In the genomic region with DNA sequence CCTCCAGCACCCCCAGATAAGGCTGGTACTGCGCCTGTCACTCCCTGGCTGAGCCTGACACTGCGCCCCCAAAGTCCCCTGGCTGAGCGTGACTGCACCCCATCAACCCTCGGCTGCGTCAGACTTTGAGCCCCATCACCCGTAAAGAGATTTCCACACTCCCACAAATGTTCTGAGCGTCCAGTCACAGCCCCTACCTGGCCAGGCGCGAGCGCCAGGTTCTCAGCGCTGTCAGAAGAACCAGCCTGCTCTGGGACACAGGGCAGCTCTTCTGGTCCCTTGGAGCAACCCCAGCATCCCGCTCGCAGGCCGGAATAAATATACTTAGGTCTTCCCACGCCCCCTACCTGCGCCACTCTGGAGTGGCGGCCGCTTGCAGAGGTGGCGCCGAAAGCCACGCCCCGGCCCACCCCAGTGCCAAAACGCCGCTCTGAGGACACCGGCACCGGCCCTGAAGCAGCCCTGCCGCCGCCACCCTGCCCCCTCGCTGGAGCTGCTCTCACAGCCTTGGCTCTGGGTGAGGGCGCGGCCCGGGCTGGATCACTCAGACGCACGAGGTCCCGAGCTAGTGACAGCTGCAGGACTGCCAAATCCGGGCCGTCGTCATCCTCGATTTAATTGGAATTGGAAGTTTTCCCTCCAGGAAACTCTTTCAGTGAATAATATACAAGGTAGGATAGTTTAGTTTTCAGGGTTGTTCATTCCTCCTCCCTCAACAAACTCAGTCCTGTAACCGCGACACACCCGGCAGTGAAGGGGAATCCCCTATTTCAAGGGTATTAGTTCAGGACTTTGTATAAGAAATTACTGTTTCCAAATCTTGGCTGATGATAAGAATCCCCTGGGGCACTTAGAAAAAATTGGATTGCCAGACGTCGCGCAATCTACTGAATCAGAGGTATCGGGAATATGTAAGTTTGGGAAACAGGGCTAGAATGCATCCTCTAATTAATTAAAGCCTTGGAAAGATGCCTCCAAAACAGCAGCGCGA, we compare ENCODE assay signal across 8 cellular contexts. TPM values are rescaled to one million over a fixed set of nuclear protein-coding genes. Genes with fewer than 3 reads are reported as not detected.
DNase-seq lines count a peak whose midpoint lies in the region; ATAC-seq, FAIRE-seq and TF ChIP-seq lines count a peak whose summit lies in the region.

No MANE protein-coding gene starts in this region.

- H3K9ac ChIP-seq in Karpas-422 (ENCODE audit: low read length) (peak overlapping the region; percentile 57), mammary epithelial cell (ENCODE audit: insufficient read depth, low read length) (peak overlapping the region; percentile 51), kidney (ENCODE audit: low read length in 2 of 2) (peak overlapping the region; percentile 63 to 71)

- dilution Hi-C loops in mammary epithelial cell (cut with HindIII; ENCODE audit: low sequenced_read_pairs) = no loop called here

- H3K36me3 ChIP-seq in Karpas-422 (ENCODE audit: insufficient read depth, low read length) (no peaks in the 10 kb centered on the region), mammary epithelial cell (ENCODE audit: insufficient read depth, low read length) (no peaks in the 10 kb centered on the region), kidney (ENCODE audit: control insufficient read depth in 1 of 2, insufficient read depth in 2 of 2, low read length in 2 of 2) (no peaks in the 10 kb centered on the region)

- 0 out of 2 replicates have a peak, but pooled peaks cover 8% of the 10 kb centered on the region for H4K20me1 ChIP-seq in Karpas-422 (ENCODE audit: insufficient read depth, low read depth, low read length)
- peaks cover 3% of the 10 kb centered on the region for H4K20me1 ChIP-seq in mammary epithelial cell (ENCODE audit: insufficient read depth, low read length)

- H2AFZ ChIP-seq in Karpas-422 (ENCODE audit: low read length) (peak overlapping the region; percentile 85), mammary epithelial cell (ENCODE audit: low read depth, low read length) (peak overlapping the region; percentile 87)

- peaks cover 11% of the 10 kb centered on the region for H3K4me1 ChIP-seq in Karpas-422 (ENCODE audit: low read length)
- H3K4me1 ChIP-seq in mammary epithelial cell (ENCODE audit: insufficient read depth, low read length) = peaks cover 28% of the 10 kb centered on the region
- H3K4me1 ChIP-seq in kidney (ENCODE audit: control insufficient read depth in 1 of 2, insufficient read depth in 1 of 2, low read depth in 1 of 2, low read length in 2 of 2) = peaks cover 8% of the 10 kb centered on the region in 2 donors

- H3K79me2 ChIP-seq in Karpas-422 (ENCODE audit: low read length) (no peaks in the 10 kb centered on the region), mammary epithelial cell (ENCODE audit: insufficient read depth, low read length) (peaks cover 38% of the 10 kb centered on the region)

- in situ Hi-C loops in mammary epithelial cell (cut with MboI; ENCODE audit: low sequenced_read_pairs in 2 of 2) = no loop called here

- H3K9me2 ChIP-seq in Karpas-422 (replicated peaks; ENCODE audit: insufficient read depth, low read length) = no peaks in the 10 kb centered on the region

- intact Hi-C loops in mammary epithelial cell (cut with micrococcal nuclease) (loop anchor here (1.0 to 5.0 kb wide), 4 partner anchors 165 to 484 kb away; no protein-coding TSS in a partner anchor), kidney (cut with DNase I) (no loop called here)

- FAIRE-seq in kidney (lab: Jason Lieb, UNC) = no peak

- ATAC-seq in GM21723 (IDR thresholded peaks at IDR 0.05; ENCODE audit: unreplicated experiment) = peak; percentile 42

- no peaks in the 10 kb centered on the region; the same call in 1 of the 2 replicates for H3K27me3 ChIP-seq in Karpas-422 (ENCODE audit: low read length)
- H3K27me3 ChIP-seq in mammary epithelial cell (ENCODE audit: insufficient read depth, low read length) = no peaks in the 10 kb centered on the region

- H3K4me3 ChIP-seq in Karpas-422 (ENCODE audit: low read length) = peak overlapping the region; percentile 70
- peak overlapping the region; percentile 59 to 77 (median 76) for H3K4me3 ChIP-seq in mammary epithelial cell (replicated peaks in 1 of 3; ENCODE audit: insufficient read depth in 1 of 3, low read depth in 2 of 3, low read length in 3 of 3)
- H3K4me3 ChIP-seq in kidney (ENCODE audit: low read length in 2 of 2) = peak overlapping the region; percentile 66 to 78

- H3K9me3 ChIP-seq in Karpas-422 (ENCODE audit: low read length) = no peaks in the 10 kb centered on the region
- no peaks in the 10 kb centered on the region for H3K9me3 ChIP-seq in mammary epithelial cell (replicated peaks; ENCODE audit: insufficient read depth, low read length)
- H3K9me3 ChIP-seq in kidney (ENCODE audit: control insufficient read depth in 1 of 2, low read length in 2 of 2) = no peaks in the 10 kb centered on the region

- BruUV-seq in mammary epithelial cell (replicated peaks; lab: Mats Ljungman, UMichigan) = TSS peak; percentile 31

- peak overlapping the region; percentile 90 for H3K4me2 ChIP-seq in Karpas-422 (ENCODE audit: low read depth, low read length, poor library complexity, severe bottlenecking)
- peak overlapping the region; percentile 100 for H3K4me2 ChIP-seq in mammary epithelial cell (ENCODE audit: insufficient read depth, low read depth, low read length)

- CTCF ChIA-PET in mammary epithelial cell (lab: Charles Lee; ENCODE audit: low non-redundant PET) = interaction anchor here (0.7 kb wide), 1 partner anchor 13 kb away, joined by 4 read pairs; no protein-coding TSS in a partner anchor

- TF ChIP-seq CTCF in VCaP (conservative IDR thresholded peaks at IDR 0.05) = peak; percentile 59
- peak in 1 of 2 donors; percentile 32 for TF ChIP-seq CTCF in mammary epithelial cell (conservative IDR thresholded peaks at IDR 0.05 in 1 of 2, IDR thresholded peaks at IDR 0.05 in 1 of 2; ENCODE audit: extremely low read depth in 1 of 2, insufficient read depth in 1 of 2, low read depth in 1 of 2, low read length in 2 of 2)
- TF ChIP-seq CTCF in kidney (IDR thresholded peaks at IDR 0.05; ENCODE audit: borderline replicate concordance, extremely low read depth, insufficient read depth) = peak; percentile 27

- no peak overlapping the region for H3K27ac ChIP-seq in Karpas-422 (ENCODE audit: low read length)
- H3K27ac ChIP-seq in VCaP = peak overlapping the region; percentile 84
- H3K27ac ChIP-seq in mammary epithelial cell (ENCODE audit: insufficient read depth, low read depth, low read length) = peak overlapping the region; percentile 58
- H3K27ac ChIP-seq in kidney (ENCODE audit: low read depth in 2 of 2, low read length in 2 of 2) = peak overlapping the region; percentile 53 to 66

- DNase-seq in EL (peak; percentile 59), Karpas-422 (peak; percentile 62), mammary epithelial cell (peak; percentile 77), kidney (peak; percentile 95), cortex of kidney (lab: John Stamatoyannopoulos, UW) (no peak)
- DNase-seq in stimulated activated CD4-positive, alpha-beta T cell treated with anti-CD3 and anti-CD28 coated beads, Interleukin-15, amount 100 ng/mL, for 1 hour (ENCODE audit: low read depth in 1 of 2, low spot score in 1 of 2) = peak; percentile 39 to 45

- 3% methylated on average over 38 of the region's 48 CpGs for WGBS in mammary epithelial cell (ENCODE audit: low coverage, missing lambda C conversion rate)

RNA-seq across cellular contexts. Expression of a gene that starts 1.2 kb away (rescaled TPM):
- total RNA-seq in Karpas-422 (2014; rRNA removed; shearing (Covaris generic); ENCODE audit: low replicate concordance) = 0.07 and 0.61 TPM in 2 replicates
- total RNA-seq in mammary epithelial cell (100 to 1,000 TPM in 1 of 2 donors, 10 to 100 TPM in 1; 76.4 to 398 TPM), kidney (70.7 TPM)
- polyA plus RNA-seq in mammary epithelial cell (110 TPM), kidney (ENCODE audit: insufficient read depth, low read depth, low replicate concordance) (13.9 TPM)
- 139 TPM for polyA minus RNA-seq in mammary epithelial cell

Comparison
In these comparisons a context has a peak if more than half of its experiments do, and no peak if none do; other contexts are left out.
1. RNA of a gene that starts 1.2 kb away (total RNA-seq): 76.4 to 398 TPM in mammary epithelial cell and 70.7 TPM in kidney (single experiment); 0.07 to 0.61 TPM in Karpas-422; every median in the first group is over 10 times any median in the second.
2. Peak in every context shown above with its lines, with median percentiles within 50 percentile points of each other: H3K4me3 ChIP-seq and H3K9ac ChIP-seq.